ENCODE assay signal across 16 cellular contexts in the genomic region with DNA sequence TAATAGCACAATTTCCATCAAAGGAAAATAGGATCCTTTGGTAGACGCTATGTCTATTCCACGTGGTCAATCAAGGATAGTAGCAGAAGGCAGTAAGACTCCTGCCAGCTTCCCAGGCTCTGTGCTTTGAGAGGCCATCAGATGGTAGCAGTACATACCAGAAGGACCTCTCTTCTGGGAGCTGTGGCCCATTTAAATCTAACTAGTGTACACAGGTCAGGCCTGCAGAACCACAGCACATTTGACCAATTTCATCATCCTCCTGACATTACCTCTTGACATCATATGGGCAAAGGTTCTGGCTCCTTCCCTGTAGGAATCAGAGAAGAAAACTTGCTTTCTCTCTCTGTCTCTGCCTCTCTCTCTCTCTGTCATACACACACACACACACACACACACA.
DNase-seq lines count a peak whose midpoint lies in the region; ATAC-seq and TF ChIP-seq lines count a peak whose summit lies in the region.
"Had no signal": no experiment of that assay in that cellular context is flagged by ENCODE, and none has a peak within 500 bp of the region (broad histone marks: within the 10 kb centered on the region; RNA-seq: fewer than 3 reads in every experiment).

No MANE protein-coding gene starts in this region.

- no peak overlapping the region for H2BK120ac ChIP-seq in H9 (ENCODE audit: low read depth, low read length, poor library complexity, severe bottlenecking)

- H3K27me3 ChIP-seq in H9 (ENCODE audit: insufficient read depth, low read length) (no peaks in the 10 kb centered on the region), kidney epithelial cell (ENCODE audit: control insufficient read depth, insufficient read depth, low read length) (no peaks in the 10 kb centered on the region)

- no peak overlapping the region for H3K56ac ChIP-seq in H9 (ENCODE audit: insufficient read length, low read depth, low read length)

- no peaks in the 10 kb centered on the region for H3K9me3 ChIP-seq in H9 (ENCODE audit: control insufficient read depth, low read depth, low read length)

- H3K4me2 ChIP-seq in H9 (ENCODE audit: insufficient read depth, insufficient read length, low read length) = no peak overlapping the region

- no peak for ATAC-seq in HG02852 (IDR thresholded peaks at IDR 0.05; ENCODE audit: unreplicated experiment)
- ATAC-seq: activated CD4-positive, alpha-beta T cell treated with anti-CD3 and anti-CD28 coated beads for 36 hours; left cardiac atrium; Right ventricle myocardium inferior had no signal

- no peak overlapping the region for H3K18ac ChIP-seq in H9 (ENCODE audit: insufficient read length, low read depth, low read length)

- no peaks in the 10 kb centered on the region for H3K36me3 ChIP-seq in kidney epithelial cell (ENCODE audit: control insufficient read depth, insufficient read depth, low read length)

- no peak overlapping the region for H3T11ph ChIP-seq in H9 (ENCODE audit: low read length)

- no peak overlapping the region for H3K4me3 ChIP-seq in AG09309 (ENCODE audit: control insufficient read depth, low read depth, low read length)
- H3K4me3 ChIP-seq in astrocyte of the spinal cord (ENCODE audit: low read depth, low read length) = no peak overlapping the region
- H3K4me3 ChIP-seq in kidney epithelial cell (ENCODE audit: low read depth, low read length) = no peak overlapping the region

- no peaks in the 10 kb centered on the region for H3K79me1 ChIP-seq in H9 (ENCODE audit: insufficient read depth, low read depth, low read length, poor library complexity, severe bottlenecking)

- no peak overlapping the region for H2BK20ac ChIP-seq in H9 (ENCODE audit: low read depth, low read length, poor library complexity, severe bottlenecking)

- no peaks in the 10 kb centered on the region; the same call in 1 of the 2 replicates for H3K4me1 ChIP-seq in H9 (ENCODE audit: insufficient read depth, low read length)

- no peak overlapping the region for H3K4ac ChIP-seq in H9 (ENCODE audit: low read depth, low read length)

- H4K20me1 ChIP-seq in H9 (ENCODE audit: control insufficient read depth, insufficient read depth, insufficient read length) = no peaks in the 10 kb centered on the region

- no peaks in the 10 kb centered on the region for H3K27me3 Mint-ChIP-seq in H9 (ENCODE audit: low read depth)

- H2AFZ ChIP-seq in H9 (ENCODE audit: low read length) = no peak overlapping the region

- H2BK15ac ChIP-seq in H9 (ENCODE audit: low read depth, low read length) = no peak overlapping the region

- H3K9ac ChIP-seq in H9 (ENCODE audit: extremely low read depth, insufficient read length, low read length) = no peak overlapping the region

- in situ Hi-C loops in astrocyte of the spinal cord (cut with HindIII; ENCODE audit: low sequenced_read_pairs) = no loop called here

- H3K23ac ChIP-seq in H9 (ENCODE audit: insufficient read length, low read depth, low read length) = no peak overlapping the region

- H4K91ac ChIP-seq in H9 (ENCODE audit: insufficient read length, low read depth, low read length) = no peak overlapping the region

- H3K23me2 ChIP-seq in H9 (ENCODE audit: insufficient read length, low read depth, low read length, poor library complexity, severe bottlenecking) = no peaks in the 10 kb centered on the region

- no peak overlapping the region for H2AK5ac ChIP-seq in H9 (ENCODE audit: insufficient read length, low read length)

- no peak overlapping the region for H2BK5ac ChIP-seq in H9 (ENCODE audit: insufficient read length, low read length)

- peaks cover under 1 to 2% of the 10 kb centered on the region in 2 experiments; a peak in 3 of 4 replicates for H3K4me1 Mint-ChIP-seq in H9
- H3K4me1 Mint-ChIP-seq: activated CD4-positive, alpha-beta T cell treated with anti-CD3 and anti-CD28 coated beads for 36 hours; CD4-positive, alpha-beta memory T cell had no signal

- DNase-seq in AG09309 (ENCODE audit: low read depth) (no peak), H9 (no peak), astrocyte of the spinal cord (ENCODE audit: low read depth, low spot score) (no peak), kidney epithelial cell (ENCODE audit: low read depth) (no peak), pons (ENCODE audit: low spot score) (no peak), A172 (ENCODE audit: low spot score) (no peak), DMS 273 (lab: John Stamatoyannopoulos, UW; ENCODE audit: unreplicated experiment) (no peak)
- DNase-seq: activated CD4-positive, alpha-beta T cell treated with anti-CD3 and anti-CD28 coated beads for 36 hours; activated naive CD4-positive, alpha-beta T cell treated with anti-CD3 and anti-CD28 coated beads, Interleukin-2, amount 50 U/mL, for 16 hours; CD4-positive, alpha-beta memory T cell; central memory CD4-positive, alpha-beta T cell; head of caudate nucleus; left cardiac atrium; posterior cingulate gyrus had no signal

- H3K36me3 Mint-ChIP-seq in H9 (ENCODE audit: insufficient read depth in 1 of 3, low read depth in 3 of 3) = no peaks in the 10 kb centered on the region; a peak in 1 of 7 replicates
- H3K36me3 Mint-ChIP-seq: CD4-positive, alpha-beta memory T cell had no signal

- no peak overlapping the region; a peak in 1 of 7 replicates for H3K27ac Mint-ChIP-seq in H9
- H3K27ac Mint-ChIP-seq: activated CD4-positive, alpha-beta T cell treated with anti-CD3 and anti-CD28 coated beads for 36 hours; CD4-positive, alpha-beta memory T cell had no signal

- H3K9me3 Mint-ChIP-seq in H9 = no peaks in the 10 kb centered on the region

- no peak overlapping the region for H4K8ac ChIP-seq in H9 (replicated peaks; ENCODE audit: insufficient read length, low read depth, low read length)

- no peak overlapping the region for H2BK12ac ChIP-seq in H9 (ENCODE audit: insufficient read length, low read depth, low read length)

- no peak overlapping the region for H3K4me3 Mint-ChIP-seq in H9
- H3K4me3 Mint-ChIP-seq: activated CD4-positive, alpha-beta T cell treated with anti-CD3 and anti-CD28 coated beads for 36 hours; CD4-positive, alpha-beta memory T cell had no signal

- H4K5ac ChIP-seq in H9 (ENCODE audit: insufficient read length, low read depth, low read length) = no peak overlapping the region

- no peaks in the 10 kb centered on the region for H3K79me2 ChIP-seq in H9 (ENCODE audit: insufficient read depth, low read length)

- H3K14ac ChIP-seq in H9 (ENCODE audit: insufficient read depth, low read length) = no peak overlapping the region

- peak; percentile 9 for TF ChIP-seq CTCF in AG09309 (IDR thresholded peaks at IDR 0.05; ENCODE audit: control insufficient read depth, insufficient read depth, low read depth, low read length, missing control alignments)
- peak; percentile 23; the same call in 1 of the 3 replicates for TF ChIP-seq CTCF in H9 (conservative IDR thresholded peaks at IDR 0.05)
- TF ChIP-seq CTCF in astrocyte of the spinal cord (IDR thresholded peaks at IDR 0.05; ENCODE audit: low read depth, low read length) = peak; percentile 14
- TF ChIP-seq CTCF in kidney epithelial cell (IDR thresholded peaks at IDR 0.05; ENCODE audit: insufficient read depth, low read length, poor library complexity, severe bottlenecking) = peak; percentile 3

- no CpG with 5 or more reads among the region's 2 CpGs for WGBS in H9 (ENCODE audit: extremely low coverage, insufficient read length, low lambda C conversion rate)

- H3K27ac ChIP-seq in H9 (ENCODE audit: insufficient read length, low read depth, low read length) = no peak overlapping the region
